Comparison of ENCODE assay signal across 21 cellular contexts in the genomic region with DNA sequence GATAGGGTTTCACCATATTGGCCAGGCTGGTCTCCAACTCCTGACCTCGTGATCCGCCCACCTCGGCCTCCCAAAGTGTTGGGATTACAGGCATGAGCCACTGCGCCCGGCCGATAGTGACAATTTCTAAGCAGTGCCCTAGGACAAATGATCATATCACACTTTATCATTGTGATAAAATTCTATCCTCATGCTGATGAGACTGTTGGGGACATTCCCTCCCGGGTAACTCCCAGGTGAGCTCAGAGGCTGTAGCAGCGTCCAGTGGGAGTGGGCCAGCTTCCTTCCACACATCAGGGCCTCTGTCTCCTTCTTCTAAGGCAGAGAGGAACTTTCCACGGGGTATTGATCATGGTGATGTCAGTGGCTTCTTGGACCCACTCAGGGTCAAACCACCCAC.
"Had no signal": no experiment of that assay in that cellular context is flagged by ENCODE, and none has a peak within 500 bp of the region (broad histone marks: within the 10 kb centered on the region; RNA-seq: fewer than 3 reads in every experiment).

No MANE protein-coding gene starts in this region.

- DNase-seq: activated CD4-positive, alpha-beta T cell treated with anti-CD3 and anti-CD28 coated beads, Interleukin-2, amount 50 U/mL, for 4 hours; activated CD8-positive, alpha-beta memory T cell treated with anti-CD3 and anti-CD28 coated beads for 24 hours; activated CD8-positive, alpha-beta memory T cell treated with anti-CD3 and anti-CD28 coated beads, Interleukin-2, amount 50 U/mL, for 4 hours; activated naive CD4-positive, alpha-beta T cell treated with Interleukin-2 at 50 U/mL for 16 hours; activated naive CD8-positive, alpha-beta T cell treated with anti-CD3 and anti-CD28 coated beads for 36 hours; activated T-cell treated with anti-CD3 and anti-CD28 coated beads, Interleukin-2, amount 50 U/mL, for 4 hours; amygdala; effector CD8-positive, alpha-beta T cell; erythroblast; head of caudate nucleus; left cardiac atrium; mesendoderm; naive thymus-derived CD4-positive, alpha-beta T cell; stimulated activated CD4-positive, alpha-beta T cell treated with anti-CD3 and anti-CD28 coated beads, Interleukin-15, amount 100 ng/mL, for 24 hours; stimulated activated CD8-positive, alpha-beta memory T cell treated with anti-CD3 and anti-CD28 coated beads, Interleukin-4, amount 100 ng/mL, for 48 hours; stimulated activated naive B cell treated with anti-CD40 and anti-IgM and Interleukin-4, amounts not matched to agents 10 μg/mL and 1 μg/mL and 100 μg/mL, for 72 hours; T-cell had no signal

- H3K9me3 ChIP-seq: thoracic aorta had no signal

- H3K36me3 ChIP-seq: thoracic aorta had no signal

- ATAC-seq: activated T-cell treated with anti-CD3 and anti-CD28 coated beads, Interleukin-2, amount 50 U/mL, for 4 hours; left cardiac atrium; naive thymus-derived CD4-positive, alpha-beta T cell; SK-N-SH treated with all-trans-retinoic acid at 6 μM for 48 hours; stimulated activated naive B cell treated with anti-CD40 and anti-IgM and Interleukin-4, amounts not matched to agents 10 μg/mL and 1 μg/mL and 100 μg/mL, for 72 hours; T-cell; WTC11 had no signal

- H3K4me3 ChIP-seq: smooth muscle cell, thoracic aorta had no signal

- H3K27ac ChIP-seq: thoracic aorta had no signal
